Comparison of ENCODE assay signal across 23 cellular contexts in genomic region chr15:84098604-84099003, GRCh38.
"Had no signal": no experiment of that assay in that cellular context is flagged by ENCODE, and none has a peak within 500 bp of the region (broad histone marks: within the 10 kb centered on the region; RNA-seq: fewer than 3 reads in every experiment).

No MANE protein-coding gene starts in this region.

- DNase-seq: activated B cell treated with CpG ODN at 0.5 μM for 24 hours; activated CD4-positive, alpha-beta T cell treated with anti-CD3 and anti-CD28 coated beads for 48 hours; activated CD4-positive, alpha-beta T cell treated with anti-CD3 and anti-CD28 coated beads, Interleukin-2, amount 50 U/mL, for 1 hour; activated CD4-positive, alpha-beta T cell treated with anti-CD3 and anti-CD28 coated beads, Interleukin-2, amount 50 U/mL, for 48 hours; activated CD8-positive, alpha-beta memory T cell treated with anti-CD3 and anti-CD28 coated beads, Interleukin-2, amount 10 ng/mL, durations not matched to agents 7 days and 5 days; activated CD8-positive, alpha-beta memory T cell treated with anti-CD3 and anti-CD28 coated beads, Interleukin-2, amount 50 U/mL, for 4 hours; activated CD8-positive, alpha-beta T cell treated with anti-CD3 and anti-CD28 coated beads for 36 hours; activated effector memory CD4-positive, alpha-beta T cell treated with anti-CD3 and anti-CD28 coated beads, Interleukin-2, amount 50 U/mL, for 16 hours; activated naive CD4-positive, alpha-beta T cell; activated naive CD4-positive, alpha-beta T cell treated with anti-CD3 and anti-CD28 coated beads, Interleukin-2, amount 50 U/mL, for 16 hours; activated T-cell treated with anti-CD3 and anti-CD28 coated beads, Interleukin-2, amount 50 U/mL, for 1 hour; activated T-cell treated with anti-CD3 and anti-CD28 coated beads, Interleukin-2, amount 50 U/mL, for 48 hours; amniotic stem cell; brain microvascular endothelial cell; caudate nucleus; cortex of kidney; effector CD8-positive, alpha-beta T cell; T-helper 1 cell; T-helper 17 cell; T1000; WERI-Rb-1 had no signal

- H3K36me3 ChIP-seq: brain microvascular endothelial cell, WERI-Rb-1 had no signal

- H3K27ac ChIP-seq: brain microvascular endothelial cell, WERI-Rb-1 had no signal

- ATAC-seq: activated CD4-positive, CD25-positive, alpha-beta regulatory T cell treated with anti-CD3 and anti-CD28 coated beads, Interleukin-2, amount 50 U/mL, for 24 hours; activated CD8-positive, alpha-beta memory T cell treated with anti-CD3 and anti-CD28 coated beads, Interleukin-2, amount 10 ng/mL, durations not matched to agents 7 days and 5 days; activated CD8-positive, alpha-beta T cell treated with anti-CD3 and anti-CD28 coated beads for 36 hours; esophagus mucosa; T-helper 17 cell had no signal

- H3K27me3 ChIP-seq: brain microvascular endothelial cell had no signal
